Comparison of ENCODE assay signal across 21 cellular contexts in the genomic region with DNA sequence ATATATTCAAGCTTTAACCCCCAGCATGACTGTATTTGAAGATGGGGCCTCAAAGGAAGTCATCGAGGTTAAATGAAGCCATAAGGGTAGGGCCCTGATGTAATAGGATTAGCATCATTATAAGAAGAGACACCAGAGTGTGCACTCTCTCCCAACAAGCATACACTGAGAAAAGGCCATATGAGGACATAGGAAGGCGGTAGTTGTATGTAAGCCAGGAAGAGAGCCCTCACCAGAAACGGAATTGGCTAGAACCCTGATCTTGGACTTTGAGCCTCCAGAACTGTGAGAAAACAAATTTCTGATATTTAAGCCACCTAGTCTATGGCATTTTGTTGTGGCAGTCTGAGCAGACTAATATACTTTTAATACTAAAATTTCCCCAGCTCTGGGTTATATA.
DNase-seq lines count a peak whose midpoint lies in the region; ATAC-seq and TF ChIP-seq lines count a peak whose summit lies in the region.
"Had no signal": no experiment of that assay in that cellular context is flagged by ENCODE, and none has a peak within 500 bp of the region (broad histone marks: within the 10 kb centered on the region; RNA-seq: fewer than 3 reads in every experiment).

No MANE protein-coding gene starts in this region.

- H3K9me2 ChIP-seq in PC-9 (ENCODE audit: insufficient read depth) = no peaks in the 10 kb centered on the region

- H3K27me3 ChIP-seq in psoas muscle (ENCODE audit: insufficient read depth in 3 of 3, low read length in 2 of 3) (no peaks in the 10 kb centered on the region), PC-9 (ENCODE audit: insufficient read depth, low read depth) (no peaks in the 10 kb centered on the region)

- H3K9me3 ChIP-seq in psoas muscle (no peaks in the 10 kb centered on the region), PC-9 (ENCODE audit: insufficient read depth, low read depth) (no peaks in the 10 kb centered on the region)

- H3F3A ChIP-seq in PC-9 (ENCODE audit: insufficient read depth, low read depth) = 0 out of 2 replicates have a peak, but pooled peaks cover 2% of the 10 kb centered on the region

- POLR2A ChIA-PET in PC-9 (lab: Charles Lee; ENCODE audit: unreplicated experiment) = no interaction called here

- CTCF ChIA-PET in PC-9 (lab: Charles Lee) = no interaction called here

- H3K27ac ChIP-seq in psoas muscle = no peak overlapping the region
- H3K27ac ChIP-seq in PC-9 = no peak overlapping the region
- H3K27ac ChIP-seq: GM23248 had no signal

- H2AFZ ChIP-seq in PC-9 = no peak overlapping the region
- H2AFZ ChIP-seq: GM23248 had no signal

- TF ChIP-seq CTCF in psoas muscle (IDR thresholded peaks at IDR 0.05) (no peak), PC-9 (conservative IDR thresholded peaks at IDR 0.05) (no peak)

- BruUV-seq in PC-9 (replicated peaks; lab: Mats Ljungman, UMichigan) = no TSS peak

- ATAC-seq in psoas muscle = no peak
- ATAC-seq: GM12878, HCT116 had no signal

- intact Hi-C loops in psoas muscle (cut with DNase I) = no loop called here
- intact Hi-C loops in PC-9 (cut with micrococcal nuclease; ENCODE audit: unreplicated experiment) = no loop called here

- H3K4me2 ChIP-seq in PC-9 = no peak overlapping the region

- no peaks in the 10 kb centered on the region for H3K79me2 ChIP-seq in PC-9 (ENCODE audit: low read depth)

- H3K36me3 ChIP-seq in psoas muscle (ENCODE audit: insufficient read depth in 1 of 2, low read depth in 1 of 2) (no peaks in the 10 kb centered on the region), PC-9 (ENCODE audit: low read depth) (no peaks in the 10 kb centered on the region)

- 61 to 67% (median 67%) methylated on average over 3 of the region's 3 CpGs for WGBS in psoas muscle, 3 donors

- DNase-seq in DMS153 (lab: John Stamatoyannopoulos, UW) (peak; percentile 18), DMS153 treated with DMSO at 0.1 percent for 48 hours (lab: John Stamatoyannopoulos, UW; ENCODE audit: unreplicated experiment) (no peak), Kasumi-1 (lab: John Stamatoyannopoulos, UW) (peak; percentile 29 to 31), NCI-H82 (lab: John Stamatoyannopoulos, UW) (peak; percentile 92), cerebellum (ENCODE audit: low spot score) (peak; percentile 37), HT-29 (ENCODE audit: low spot score) (no peak), psoas muscle (no peak), PC-9 (no peak)
- DNase-seq: AML-193; Calu3; CD8-positive, alpha-beta memory T cell; DMS79 treated with DMSO at 0.1 percent for 48 hours; GM23248; NCI-H1105; NCI-H2029; NCI-H2171; NK-92 treated with Interleukin-12 subunit alpha and Interleukin-12 subunit beta, amount 100 ng/mL, for 24 hours; Right ventricle myocardium superior; T1000 had no signal

- no peak overlapping the region for H3K4me3 ChIP-seq in psoas muscle
- no peak overlapping the region for H3K4me3 ChIP-seq in PC-9
- H3K4me3 ChIP-seq: GM12878, GM23248 had no signal

- H3K4me1 ChIP-seq in psoas muscle = no peaks in the 10 kb centered on the region
- H3K4me1 ChIP-seq in PC-9 (replicated peaks; ENCODE audit: insufficient read depth) = peaks cover 10% of the 10 kb centered on the region

- H4K20me1 ChIP-seq in PC-9 (ENCODE audit: insufficient read depth) = no peaks in the 10 kb centered on the region

Comparison
In these comparisons a context has a peak if more than half of its experiments do, and no peak if none do; other contexts are left out.
1. DNase-seq: peak in DMS153 (single experiment), Kasumi-1 (2 of 2), NCI-H82 (single experiment) and cerebellum (single experiment); none in DMS153 treated with DMSO at 0.1 percent for 48 hours (single experiment), HT-29 (single experiment), psoas muscle (0 of 2) and PC-9 (0 of 2).